ENCODE assay signal across 23 cellular contexts in the genomic region with DNA sequence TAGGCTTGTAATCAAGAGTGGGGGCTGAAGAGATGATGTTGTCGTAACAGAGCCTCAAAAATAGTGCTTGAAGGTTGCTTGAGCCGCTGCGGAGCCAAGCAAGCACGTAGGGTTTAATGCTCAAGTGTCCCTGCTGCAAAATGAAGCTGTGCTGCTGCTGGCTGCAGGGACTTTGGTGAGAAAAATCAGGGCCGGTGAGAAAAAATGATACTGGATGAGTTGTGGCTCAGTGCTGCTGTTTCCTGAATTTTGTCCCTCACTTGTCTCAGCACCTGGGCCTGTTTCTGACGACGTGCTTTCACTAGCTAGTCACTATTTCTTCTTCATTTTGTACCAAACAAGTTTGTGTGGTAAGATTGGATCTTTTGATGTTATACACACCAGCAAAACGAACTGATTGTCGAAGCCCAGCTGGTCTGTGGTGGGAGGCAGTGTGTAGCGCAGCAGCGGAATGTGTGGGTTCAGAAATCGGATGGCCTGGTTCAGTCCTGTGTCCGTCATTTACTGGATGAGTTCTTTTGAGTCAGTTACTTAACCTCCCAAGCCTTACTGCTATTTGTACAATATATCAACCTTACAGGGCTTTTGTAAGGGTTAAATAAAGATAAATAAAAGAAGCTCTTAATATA.
DNase-seq lines count a peak whose midpoint lies in the region; ATAC-seq and TF ChIP-seq lines count a peak whose summit lies in the region.
"Had no signal": no experiment of that assay in that cellular context is flagged by ENCODE, and none has a peak within 500 bp of the region (broad histone marks: within the 10 kb centered on the region; RNA-seq: fewer than 3 reads in every experiment).

No MANE protein-coding gene starts in this region.

- H4K91ac ChIP-seq in H9 (ENCODE audit: insufficient read length, low read depth, low read length), result no peak overlapping the region

- H3K79me1 ChIP-seq in H9 (ENCODE audit: insufficient read depth, low read depth, low read length, poor library complexity, severe bottlenecking), result no peaks in the 10 kb centered on the region

- H3K4ac ChIP-seq in H9 (ENCODE audit: low read depth, low read length), result no peak overlapping the region

- no peak for TF ChIP-seq POLR2A in stomach (IDR thresholded peaks at IDR 0.05)

- no peaks in the 10 kb centered on the region for H3K27me3 ChIP-seq in H9 (ENCODE audit: insufficient read depth, low read length)
- H3K27me3 ChIP-seq in dorsolateral prefrontal cortex, result no peaks in the 10 kb centered on the region
- no peaks in the 10 kb centered on the region for H3K27me3 ChIP-seq in stomach

- H3K18ac ChIP-seq in H9 (ENCODE audit: insufficient read length, low read depth, low read length), result peak overlapping the region; percentile 70

- H3K23me2 ChIP-seq in H9 (ENCODE audit: insufficient read length, low read depth, low read length, poor library complexity, severe bottlenecking), result no peaks in the 10 kb centered on the region

- no peak overlapping the region for H2AK5ac ChIP-seq in H9 (ENCODE audit: insufficient read length, low read length)

- H3K56ac ChIP-seq in H9 (ENCODE audit: insufficient read length, low read depth, low read length), result no peak overlapping the region

- no peaks in the 10 kb centered on the region for H3K27me3 Mint-ChIP-seq in activated T-cell treated with anti-CD3 and anti-CD28 coated beads, Interleukin-2, amount 50 U/mL, for 24 hours
- H3K27me3 Mint-ChIP-seq in H9 (ENCODE audit: low read depth), result no peaks in the 10 kb centered on the region
- H3K27me3 Mint-ChIP-seq: CD8-positive, alpha-beta memory T cell had no signal

- H2AFZ ChIP-seq in H9 (ENCODE audit: low read length), result no peak overlapping the region

- intact Hi-C loops in dorsolateral prefrontal cortex (cut with DNase I) (loop anchor here in 1 of 2 donors (10.0 kb wide), 1 partner anchor 175 kb away; the partner anchor contains the start of gene FOSL2), stomach (cut with DNase I; ENCODE audit: low total_unique reads) (no loop called here)

- H2BK12ac ChIP-seq in H9 (ENCODE audit: insufficient read length, low read depth, low read length), result no peak overlapping the region

- H3K4me1 ChIP-seq in H9 (ENCODE audit: insufficient read depth, low read length), result no peaks in the 10 kb centered on the region
- peaks cover 0 to 6% (median 2%) of the 10 kb centered on the region in 4 donors for H3K4me1 ChIP-seq in stomach

- H2BK15ac ChIP-seq in H9 (ENCODE audit: low read depth, low read length), result no peak overlapping the region

- H4K5ac ChIP-seq in H9 (ENCODE audit: insufficient read length, low read depth, low read length), result no peak overlapping the region

- no peak for TF ChIP-seq CTCF in H9 (conservative IDR thresholded peaks at IDR 0.05)
- TF ChIP-seq CTCF in dorsolateral prefrontal cortex (IDR thresholded peaks at IDR 0.05 in 54 of 56, conservative IDR thresholded peaks at IDR 0.05 in 2 of 56; ENCODE audit: low read depth in 1 of 56, partially characterized antibody in 56 of 56), result no peak
- no peak for TF ChIP-seq CTCF in stomach (IDR thresholded peaks at IDR 0.05)

- H3K36me3 Mint-ChIP-seq in activated T-cell treated with anti-CD3 and anti-CD28 coated beads, Interleukin-2, amount 50 U/mL, for 24 hours (ENCODE audit: low read depth), result no peaks in the 10 kb centered on the region
- no peaks in the 10 kb centered on the region for H3K36me3 Mint-ChIP-seq in H9 (ENCODE audit: insufficient read depth in 1 of 3, low read depth in 3 of 3)

- H3K4me2 ChIP-seq in H9 (ENCODE audit: insufficient read depth, insufficient read length, low read length), result no peak overlapping the region

- no peak overlapping the region for H3K14ac ChIP-seq in H9 (ENCODE audit: insufficient read depth, low read length)

- H3K9me3 ChIP-seq in H9 (ENCODE audit: control insufficient read depth, low read depth, low read length) (no peaks in the 10 kb centered on the region), stomach (no peaks in the 10 kb centered on the region)

- no peaks in the 10 kb centered on the region for H4K20me1 ChIP-seq in H9 (ENCODE audit: control insufficient read depth, insufficient read depth, insufficient read length)

- WGBS in H9 (ENCODE audit: extremely low coverage, insufficient read length, low lambda C conversion rate), result no CpG with 5 or more reads among the region's 13 CpGs
- WGBS in stomach, 5 donors, result 75 to 84% (median 77%) methylated on average over 13 of the region's 13 CpGs

- no peak for DNase-seq in activated T-cell treated with anti-CD3 and anti-CD28 coated beads, Interleukin-2, amount 50 U/mL, for 24 hours
- DNase-seq in activated T-cell treated with anti-CD3 and anti-CD28 coated beads, Interleukin-2, amount 50 U/mL, for 48 hours, result no peak
- DNase-seq in H9, result no peak
- DNase-seq in dorsolateral prefrontal cortex, result peak in 3 of 10 donors; percentile 30 to 49 (median 33)
- DNase-seq in stomach, result no peak
- no peak for DNase-seq in HT-29 (ENCODE audit: low spot score)
- DNase-seq: AML-193; Calu3; CD8-positive, alpha-beta memory T cell; GDM1; KBM-7; NCI-H1092; NCI-H1436; NCI-H187 treated with DMSO at 0.1 percent for 48 hours; NCI-H226; NCI-H524; NCI-H774; NK-92 treated with Interleukin-12 subunit alpha and Interleukin-12 subunit beta, amount 100 ng/mL, for 24 hours; SHP77 treated with DMSO at 0.1 percent for 48 hours had no signal

- H3K4me1 Mint-ChIP-seq in activated T-cell treated with anti-CD3 and anti-CD28 coated beads, Interleukin-2, amount 50 U/mL, for 24 hours (ENCODE audit: low read depth), result peaks cover 5% of the 10 kb centered on the region
- no peaks in the 10 kb centered on the region for H3K4me1 Mint-ChIP-seq in H9

- no peak overlapping the region for H2BK120ac ChIP-seq in H9 (ENCODE audit: low read depth, low read length, poor library complexity, severe bottlenecking)

- H2BK20ac ChIP-seq in H9 (ENCODE audit: low read depth, low read length, poor library complexity, severe bottlenecking), result no peak overlapping the region

- peak overlapping the region; percentile 12 for H3K27ac Mint-ChIP-seq in activated T-cell treated with anti-CD3 and anti-CD28 coated beads, Interleukin-2, amount 50 U/mL, for 24 hours
- peak overlapping the region in 1 of 3 experiments; percentile 15; a peak in 1 of 7 replicates for H3K27ac Mint-ChIP-seq in H9

- H3K23ac ChIP-seq in H9 (ENCODE audit: insufficient read length, low read depth, low read length), result no peak overlapping the region

- no peak overlapping the region for H3K27ac ChIP-seq in H9 (ENCODE audit: insufficient read length, low read depth, low read length)
- H3K27ac ChIP-seq in dorsolateral prefrontal cortex, result peak overlapping the region in 53 of 59 donors; percentile 5 to 84 (median 53)
- peak overlapping the region in 3 of 5 donors; percentile 31 to 35 (median 34) for H3K27ac ChIP-seq in stomach
- H3K27ac ChIP-seq: C4-2B, RWPE1 had no signal

- no peak overlapping the region for H3K4me3 Mint-ChIP-seq in activated T-cell treated with anti-CD3 and anti-CD28 coated beads, Interleukin-2, amount 50 U/mL, for 24 hours
- H3K4me3 Mint-ChIP-seq in H9, result no peak overlapping the region
- H3K4me3 Mint-ChIP-seq: CD8-positive, alpha-beta memory T cell had no signal

- no peak overlapping the region for H4K8ac ChIP-seq in H9 (replicated peaks; ENCODE audit: insufficient read length, low read depth, low read length)

- no peak for TF ChIP-seq EP300 in stomach (IDR thresholded peaks at IDR 0.05)

- ATAC-seq in GM21717 (IDR thresholded peaks at IDR 0.05; ENCODE audit: unreplicated experiment) (no peak), HG02973 (IDR thresholded peaks at IDR 0.05; ENCODE audit: unreplicated experiment) (no peak)

- H3T11ph ChIP-seq in H9 (ENCODE audit: low read length), result no peak overlapping the region

- H3K4me3 ChIP-seq in dorsolateral prefrontal cortex (no peak overlapping the region), stomach (no peak overlapping the region)

- H3K9ac ChIP-seq in H9 (ENCODE audit: extremely low read depth, insufficient read length, low read length), result no peak overlapping the region

- H3K79me2 ChIP-seq in H9 (ENCODE audit: insufficient read depth, low read length), result no peaks in the 10 kb centered on the region

- no peak overlapping the region for H2BK5ac ChIP-seq in H9 (ENCODE audit: insufficient read length, low read length)

- no peaks in the 10 kb centered on the region for H3K36me3 ChIP-seq in stomach

- H3K9me3 Mint-ChIP-seq in activated T-cell treated with anti-CD3 and anti-CD28 coated beads, Interleukin-2, amount 50 U/mL, for 24 hours, result no peaks in the 10 kb centered on the region
- H3K9me3 Mint-ChIP-seq in H9, result no peaks in the 10 kb centered on the region
- H3K9me3 Mint-ChIP-seq: CD8-positive, alpha-beta memory T cell had no signal
